ENCODE assay signal across 16 cellular contexts in genomic region chr15:28813392-28813791, GRCh38. TPM values are rescaled to one million over a fixed set of nuclear protein-coding genes. Genes with fewer than 3 reads are reported as not detected.
"Had no signal": no experiment of that assay in that cellular context is flagged by ENCODE, and none has a peak within 500 bp of the region (broad histone marks: within the 10 kb centered on the region; RNA-seq: fewer than 3 reads in every experiment).

No MANE protein-coding gene starts in this region.

RNA-seq across cellular contexts. Expression of gene GOLGA6L7, which starts 35.1 kb away (rescaled TPM):
- total RNA-seq: activated CD4-positive, alpha-beta memory T cell treated with anti-CD3 and anti-CD28 coated beads for 36 hours; activated naive CD4-positive, alpha-beta T cell treated with anti-CD3 and anti-CD28 coated beads for 36 hours; activated naive CD8-positive, alpha-beta T cell treated with anti-CD3 and anti-CD28 coated beads for 36 hours; activated T-helper 2 cell treated with anti-CD3 and anti-CD28 coated beads, Interferon-gamma antibody, Interleukin-2, Interleukin-4, amounts not matched to agents 10 μg/mL and 5 μg/mL and 100 μg/mL, durations not matched to agents 14 hours and 24 hours and 36 hours; ascending aorta; bronchial epithelial cell; cardiac septum; cerebellum; esophagus squamous epithelium; fibroblast of lung; fibroblast of villous mesenchyme; gastroesophageal sphincter; glomerular endothelial cell; heart right ventricle; T-helper 1 cell treated with Interleukin-12 subunit alpha and Interleukin-12 subunit beta and Interleukin-4 antibody, amounts not matched to agents 30 ng/mL and 1 ng/mL, for 36 hours had no signal
- polyA plus RNA-seq: esophagus, fibroblast of lung, heart right ventricle had no signal
